In the genomic region with DNA sequence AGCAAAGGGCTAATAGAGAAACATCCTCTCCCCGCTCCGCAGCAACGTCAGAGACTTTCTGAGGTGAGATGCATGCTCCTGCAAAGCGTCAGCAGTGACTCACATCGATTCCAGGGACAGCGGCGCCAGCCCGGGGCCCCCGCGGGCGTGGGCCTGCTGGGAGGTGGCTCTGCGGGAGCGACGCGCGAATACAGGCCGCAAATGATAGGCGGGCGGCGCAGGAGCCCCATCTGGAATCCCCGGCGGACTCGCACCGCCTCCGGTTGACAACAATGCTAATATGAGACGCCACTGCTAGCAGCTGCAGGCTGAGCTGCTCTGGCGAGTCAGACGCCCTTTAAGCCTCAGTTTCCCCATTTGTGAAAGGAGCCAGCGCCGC, we compare ENCODE assay signal across 8 cellular contexts. TPM values are rescaled to one million over a fixed set of nuclear protein-coding genes. Genes with fewer than 3 reads are reported as not detected.
DNase-seq lines count a peak whose midpoint lies in the region; ATAC-seq and TF ChIP-seq lines count a peak whose summit lies in the region.

No MANE protein-coding gene starts in this region.

- peak; percentile 54 for ATAC-seq in CD4-positive, alpha-beta T cell (ENCODE audit: poor library complexity)
- peak; percentile 11 for ATAC-seq in GM21825 (IDR thresholded peaks at IDR 0.05; ENCODE audit: unreplicated experiment)
- ATAC-seq in central memory CD8-positive, alpha-beta T cell (replicated peaks; ENCODE audit: extremely low read depth, poor library complexity, severe bottlenecking): peak; percentile 63

- H3K4me1 Mint-ChIP-seq in CD4-positive, alpha-beta T cell (ENCODE audit: low read depth): peaks cover 52% of the 10 kb centered on the region
- peaks cover 30% of the 10 kb centered on the region for H3K4me1 Mint-ChIP-seq in central memory CD8-positive, alpha-beta T cell

- H3K4me3 Mint-ChIP-seq in CD4-positive, alpha-beta T cell: peak overlapping the region; percentile 96
- H3K4me3 Mint-ChIP-seq in central memory CD8-positive, alpha-beta T cell: peak overlapping the region; percentile 87

- H3K9me3 ChIP-seq in CD4-positive, alpha-beta T cell (ENCODE audit: control insufficient read depth, low read length): no peaks in the 10 kb centered on the region

- H3K27me3 ChIP-seq in CD4-positive, alpha-beta T cell (ENCODE audit: control insufficient read depth, insufficient read depth, low read length): no peaks in the 10 kb centered on the region
- no peaks in the 10 kb centered on the region for H3K27me3 ChIP-seq in layer of hippocampus (ENCODE audit: control insufficient read depth, insufficient read depth, low read length)

- H3K27ac Mint-ChIP-seq in CD4-positive, alpha-beta T cell: peak overlapping the region; percentile 100
- H3K27ac Mint-ChIP-seq in central memory CD8-positive, alpha-beta T cell (ENCODE audit: low read depth): peak overlapping the region; percentile 92

- H3K27ac ChIP-seq in CD4-positive, alpha-beta T cell (ENCODE audit: low read depth, low read length): peak overlapping the region; percentile 100
- H3K27ac ChIP-seq in layer of hippocampus (ENCODE audit: low read depth, low read length): peak overlapping the region; percentile 93

- H3K27me3 Mint-ChIP-seq in CD4-positive, alpha-beta T cell: no peaks in the 10 kb centered on the region
- H3K27me3 Mint-ChIP-seq in central memory CD8-positive, alpha-beta T cell: no peaks in the 10 kb centered on the region

- POLR2A ChIA-PET in CD4-positive, alpha-beta T cell (lab: Charles Lee): interaction anchor here (0.5 to 4.2 kb wide), 19 partner anchors 17 to 1784 kb away, joined by 3 to 170 read pairs (median 6); partner anchors contain the start of genes ACO2, MIEF1, PHF5A and PMM1

- peaks cover 48% of the 10 kb centered on the region for H3K36me3 Mint-ChIP-seq in CD4-positive, alpha-beta T cell (ENCODE audit: low read depth)
- peaks cover 30% of the 10 kb centered on the region for H3K36me3 Mint-ChIP-seq in central memory CD8-positive, alpha-beta T cell (ENCODE audit: insufficient read depth)

- no peaks in the 10 kb centered on the region for H3K9me3 Mint-ChIP-seq in CD4-positive, alpha-beta T cell
- H3K9me3 Mint-ChIP-seq in central memory CD8-positive, alpha-beta T cell: no peaks in the 10 kb centered on the region

- peak; percentile 56 to 90 (median 76) for DNase-seq in CD4-positive, alpha-beta T cell
- DNase-seq in MV-4-11 (lab: John Stamatoyannopoulos, UW) (peak; percentile 75), NCI-H774 (lab: John Stamatoyannopoulos, UW) (no peak)
- DNase-seq in activated CD4-positive, CD25-positive, alpha-beta regulatory T cell treated with anti-CD3 and anti-CD28 coated beads, Interleukin-2, amount 50 U/mL, for 72 hours: peak; percentile 79
- peak; percentile 65 to 86 for DNase-seq in central memory CD8-positive, alpha-beta T cell (ENCODE audit: low spot score in 2 of 2)
- DNase-seq in stimulated activated CD4-positive, alpha-beta T cell treated with anti-CD3 and anti-CD28 coated beads, Interleukin-1b, Interleukin-23, amount 100 ng/mL, for 4 hours (ENCODE audit: low read depth in 2 of 2): peak; percentile 79 to 82

- no peak for TF ChIP-seq CTCF in CD4-positive, alpha-beta T cell (IDR thresholded peaks at IDR 0.05)

- intact Hi-C loops in CD4-positive, alpha-beta T cell (cut with DNase I, micrococcal nuclease): loop anchor here (5.0 to 10.0 kb wide), 7 partner anchors 78 to 1157 kb away; partner anchors contain the start of genes TOB2 (in 2 of the 2), ACO2 (in 1 of the 2), L3MBTL2 (in 1 of the 2) and PHF5A (in 1 of the 2)

- CTCF ChIA-PET in CD4-positive, alpha-beta T cell (lab: Charles Lee): interaction anchor here (2.6 to 2.8 kb wide), 2 partner anchors 16 to 48 kb away, joined by 8 to 34 read pairs; partner anchors contain the start of gene ZC3H7B

RNA-seq across cellular contexts. Expression of gene RANGAP1, which starts 0.6 kb away (rescaled TPM):
- total RNA-seq in CD4-positive, alpha-beta T cell: 100 to 1,000 TPM; 163 to 172 TPM

RNA-seq across cellular contexts. Expression of gene ZC3H7B, which starts 15.9 kb away (rescaled TPM):
- 10 to 100 TPM; 29.5 to 32.7 TPM for total RNA-seq in CD4-positive, alpha-beta T cell

RNA-seq across cellular contexts. Expression of gene CHADL, which starts 44.7 kb away (rescaled TPM):
- total RNA-seq in CD4-positive, alpha-beta T cell: 1 to 10 TPM; 1.7 to 1.8 TPM

Comparison
In these comparisons a context has a peak if more than half of its experiments do, and no peak if none do; other contexts are left out.
1. ATAC-seq: peak in every context shown above with its lines; median percentile 63 in central memory CD8-positive, alpha-beta T cell; 54 in CD4-positive, alpha-beta T cell; 11 in GM21825.